In genomic region chr6:29631860-29632731, GRCh38 we compare ENCODE assay signal across 8 cellular contexts. TPM values are rescaled to one million over a fixed set of nuclear protein-coding genes. Genes with fewer than 3 reads are reported as not detected.
A peak's percentile ranks its signal among the peaks of the same experiment; 100 is the strongest.
DNase-seq lines count a peak whose midpoint lies in the region; ATAC-seq, FAIRE-seq and TF ChIP-seq lines count a peak whose summit lies in the region.

No MANE protein-coding gene starts in this region.

- peaks cover 11% of the 10 kb centered on the region for H3K27me3 Mint-ChIP-seq in activated T-cell treated with anti-CD3 and anti-CD28 coated beads, Interleukin-2, amount 50 U/mL, for 4 hours (ENCODE audit: low read depth)

- no peak for TF ChIP-seq POLR2A in esophagus squamous epithelium (IDR thresholded peaks at IDR 0.05)

- peak overlapping the region; percentile 68 to 86 (median 80) for H3K27ac ChIP-seq in esophagus squamous epithelium
- peak overlapping the region; percentile 55 for H3K27ac ChIP-seq in substantia nigra (ENCODE audit: low read depth, low read length, poor library complexity, severe bottlenecking)

- no peaks in the 10 kb centered on the region for H3K9me3 ChIP-seq in esophagus squamous epithelium

- no peaks in the 10 kb centered on the region for H3K9me3 Mint-ChIP-seq in activated T-cell treated with anti-CD3 and anti-CD28 coated beads, Interleukin-2, amount 50 U/mL, for 4 hours

- no peaks in the 10 kb centered on the region for H3K36me3 Mint-ChIP-seq in activated T-cell treated with anti-CD3 and anti-CD28 coated beads, Interleukin-2, amount 50 U/mL, for 4 hours (ENCODE audit: insufficient read depth)

- peak overlapping the region; percentile 87 for H3K4me3 Mint-ChIP-seq in activated T-cell treated with anti-CD3 and anti-CD28 coated beads, Interleukin-2, amount 50 U/mL, for 4 hours

- WGBS in esophagus squamous epithelium, 2 donors: 5 to 6% methylated on average over 21 to 26 of the region's 53 CpGs

- peak overlapping the region; percentile 59 to 84 (median 72) for H3K4me3 ChIP-seq in esophagus squamous epithelium

- no peaks in the 10 kb centered on the region for H3K36me3 ChIP-seq in esophagus squamous epithelium

- no peak for FAIRE-seq in D721Med (lab: Jason Lieb, UNC)

- TF ChIP-seq CTCF in D721Med (IDR thresholded peaks at IDR 0.05; ENCODE audit: insufficient read depth, missing control alignments): no peak
- no peak for TF ChIP-seq CTCF in esophagus squamous epithelium (IDR thresholded peaks at IDR 0.05)

- intact Hi-C loops in esophagus squamous epithelium (cut with DNase I): no loop called here

- peaks cover 20 to 56% (median 25%) of the 10 kb centered on the region in 3 donors for H3K4me1 ChIP-seq in esophagus squamous epithelium

- ATAC-seq in HG02610 (IDR thresholded peaks at IDR 0.05; ENCODE audit: unreplicated experiment): peak; percentile 22
- peak; percentile 35 to 39 for ATAC-seq in activated T-cell treated with anti-CD3 and anti-CD28 coated beads, Interleukin-2, amount 50 U/mL, for 4 hours

- no peaks in the 10 kb centered on the region for H3K27me3 ChIP-seq in esophagus squamous epithelium

- DNase-seq in D721Med (ENCODE audit: insufficient read length, low spot score): peak; percentile 55
- DNase-seq in NCI-H69 (lab: John Stamatoyannopoulos, UW): peak; percentile 76
- DNase-seq in activated T-cell treated with anti-CD3 and anti-CD28 coated beads, Interleukin-2, amount 50 U/mL, for 4 hours: peak; percentile 59
- no peak for DNase-seq in esophagus squamous epithelium (lab: John Stamatoyannopoulos, UW)
- peak; percentile 45 for DNase-seq in myocyte (ENCODE audit: low read depth)
- peak in 27 of 49 donors; percentile 11 to 87 (median 38) for DNase-seq in substantia nigra (lab: John Stamatoyannopoulos, UW)
- no peak for DNase-seq in NOMO-1 treated with DMSO at 0.1 percent for 48 hours (lab: John Stamatoyannopoulos, UW; ENCODE audit: unreplicated experiment)

- peaks cover 37% of the 10 kb centered on the region for H3K4me1 Mint-ChIP-seq in activated T-cell treated with anti-CD3 and anti-CD28 coated beads, Interleukin-2, amount 50 U/mL, for 4 hours (ENCODE audit: low read depth)

RNA-seq across cellular contexts. Expression of gene GABBR1, which starts 0.9 kb away (rescaled TPM):
- total RNA-seq in activated T-cell treated with anti-CD3 and anti-CD28 coated beads, Interleukin-2, amount 50 U/mL, for 4 hours: 1 to 10 TPM; 4.2 to 5.6 (median 4.7) TPM
- 10 to 100 TPM in 2 of 4 donors, 1 to 10 TPM in 2; 4.1 to 19.5 (median 8.5) TPM for total RNA-seq in esophagus squamous epithelium
- total RNA-seq in myocyte: 5.7 and 7.8 TPM in 2 replicates
- polyA plus RNA-seq in myocyte (2012): 21.4 TPM

RNA-seq across cellular contexts. Expression of gene MOG, which starts 24.8 kb away (rescaled TPM):
- not detected for total RNA-seq in activated T-cell treated with anti-CD3 and anti-CD28 coated beads, Interleukin-2, amount 50 U/mL, for 4 hours
- total RNA-seq in esophagus squamous epithelium (not detected), myocyte (not detected in 2 replicates)
- polyA plus RNA-seq in myocyte (2012): not detected

RNA-seq across cellular contexts. Expression of gene OR2H2, which starts 47.2 kb away (rescaled TPM):
- not detected for total RNA-seq in activated T-cell treated with anti-CD3 and anti-CD28 coated beads, Interleukin-2, amount 50 U/mL, for 4 hours
- not detected for total RNA-seq in esophagus squamous epithelium
- not detected in 2 replicates for total RNA-seq in myocyte
- 0.05 TPM for polyA plus RNA-seq in myocyte (2012)

RNA-seq across cellular contexts. Expression of gene ZFP57, which starts 48.9 kb away (rescaled TPM):
- not detected for total RNA-seq in activated T-cell treated with anti-CD3 and anti-CD28 coated beads, Interleukin-2, amount 50 U/mL, for 4 hours
- 1 to 10 TPM in 1 of 4 donors, not detected in 3; 2.4 TPM for total RNA-seq in esophagus squamous epithelium
- not detected in 2 replicates for total RNA-seq in myocyte
- polyA plus RNA-seq in myocyte (2012): not detected

Comparison
In these comparisons a context has a peak if more than half of its experiments do, and no peak if none do; other contexts are left out.
1. DNase-seq: peak in D721Med (single experiment), NCI-H69 (single experiment), activated T-cell treated with anti-CD3 and anti-CD28 coated beads, Interleukin-2, amount 50 U/mL, for 4 hours (single experiment), myocyte (single experiment) and substantia nigra (27 of 49); none in esophagus squamous epithelium (single experiment) and NOMO-1 treated with DMSO at 0.1 percent for 48 hours (single experiment).